ENCODE assay signal across 11 cellular contexts in genomic region chr4:79209822-79210635, GRCh38.
A peak's percentile ranks its signal among the peaks of the same experiment; 100 is the strongest.
DNase-seq lines count a peak whose midpoint lies in the region; ATAC-seq and TF ChIP-seq lines count a peak whose summit lies in the region.
"Had no signal": no experiment of that assay in that cellular context is flagged by ENCODE, and none has a peak within 500 bp of the region (broad histone marks: within the 10 kb centered on the region; RNA-seq: fewer than 3 reads in every experiment).

No MANE protein-coding gene starts in this region.

- H2BK120ac ChIP-seq in IMR-90 (ENCODE audit: low read depth, low read length): no peak overlapping the region

- no peak overlapping the region for H2AK5ac ChIP-seq in IMR-90 (ENCODE audit: low read depth, low read length)

- H4K8ac ChIP-seq in IMR-90 (ENCODE audit: low read depth in 2 of 2, low read length in 2 of 2): no peak overlapping the region

- H3K4me1 ChIP-seq in IMR-90 (ENCODE audit: control insufficient read depth, insufficient read depth, low read length) (no peaks in the 10 kb centered on the region), hepatocyte (ENCODE audit: insufficient read depth) (peaks cover 6% of the 10 kb centered on the region), testis (no peaks in the 10 kb centered on the region), ovary (ENCODE audit: insufficient read depth) (no peaks in the 10 kb centered on the region), gastrocnemius medialis (peaks cover 0 to 3% of the 10 kb centered on the region in 2 donors)
- H3K4me1 ChIP-seq: foreskin keratinocyte had no signal

- TF ChIP-seq POLR2A in IMR-90 (IDR thresholded peaks at IDR 0.05; ENCODE audit: low read depth, low read length) (no peak), testis (IDR thresholded peaks at IDR 0.05) (no peak), ovary (IDR thresholded peaks at IDR 0.05) (no peak), gastrocnemius medialis (IDR thresholded peaks at IDR 0.05) (no peak)

- no peak for TF ChIP-seq RAD21 in IMR-90 (IDR thresholded peaks at IDR 0.05; ENCODE audit: low read length)

- CTCF ChIA-PET in IMR-90 (lab: Yijun Ruan, JAX): no interaction called here

- no peak overlapping the region for H3K27ac ChIP-seq in IMR-90 (ENCODE audit: insufficient read depth, low read length)
- peak overlapping the region; percentile 88 for H3K27ac ChIP-seq in SK-N-MC
- peak overlapping the region; percentile 78 for H3K27ac ChIP-seq in hepatocyte
- no peak overlapping the region for H3K27ac ChIP-seq in testis
- H3K27ac ChIP-seq in ovary: no peak overlapping the region
- H3K27ac ChIP-seq in gastrocnemius medialis: no peak overlapping the region
- H3K27ac ChIP-seq: foreskin keratinocyte had no signal

- H3K4me2 ChIP-seq in IMR-90 (ENCODE audit: low read depth, low read length): no peak overlapping the region
- no peak overlapping the region for H3K4me2 ChIP-seq in hepatocyte

- ATAC-seq in IMR-90 (ENCODE audit: low read depth) (no peak), gastrocnemius medialis (no peak)
- ATAC-seq: foreskin keratinocyte; stimulated activated naive CD8-positive, alpha-beta T cell treated with anti-CD3 and anti-CD28 coated beads, Interleukin-15, amount 100 ng/mL, for 72 hours had no signal

- dilution Hi-C loops in IMR-90 (cut with HindIII; ENCODE audit: low sequenced_read_pairs, unreplicated experiment): no loop called here

- no peak overlapping the region for H4K91ac ChIP-seq in IMR-90 (ENCODE audit: insufficient read depth, low read depth, low read length)

- intact Hi-C loops in IMR-90 (cut with micrococcal nuclease): loop anchor here (1.0 kb wide), 1 partner anchor 16 kb away; no protein-coding TSS in a partner anchor
- intact Hi-C loops in testis (cut with DNase I; ENCODE audit: low total_unique reads): no loop called here
- intact Hi-C loops in ovary (cut with DNase I): no loop called here
- intact Hi-C loops in gastrocnemius medialis (cut with DNase I; ENCODE audit: low total_unique reads): no loop called here

- H3K4ac ChIP-seq in IMR-90 (ENCODE audit: low read depth, low read length): no peak overlapping the region

- no peaks in the 10 kb centered on the region for H3K79me2 ChIP-seq in hepatocyte

- BruUV-seq in IMR-90 (replicated peaks; lab: Mats Ljungman, UMichigan): no TSS peak

- H2BK5ac ChIP-seq in IMR-90 (ENCODE audit: low read depth, low read length, poor library complexity, severe bottlenecking): no peak overlapping the region

- no peaks in the 10 kb centered on the region for H3K9me1 ChIP-seq in IMR-90 (ENCODE audit: insufficient read depth, low read length)

- H3K56ac ChIP-seq in IMR-90 (ENCODE audit: extremely low read depth, insufficient read depth, low read length): no peak overlapping the region

- no peaks in the 10 kb centered on the region for H4K20me1 ChIP-seq in IMR-90 (ENCODE audit: insufficient read depth, low read length)
- no peaks in the 10 kb centered on the region for H4K20me1 ChIP-seq in hepatocyte (ENCODE audit: insufficient read depth, poor library complexity, severe bottlenecking)

- DNase-seq in IMR-90: no peak
- peak; percentile 93 for DNase-seq in SK-N-MC (ENCODE audit: low read depth, low spot score)
- peak; percentile 57 for DNase-seq in hepatocyte (ENCODE audit: low spot score)
- peak; percentile 38 for DNase-seq in testis
- DNase-seq in T-helper 9 cell: no peak
- no peak for DNase-seq in ovary
- no peak for DNase-seq in gastrocnemius medialis
- DNase-seq: activated T-cell treated with anti-CD3 and anti-CD28 coated beads for 4 hours; foreskin keratinocyte; NCI-H526 treated with DMSO at 0.1 percent for 48 hours; stimulated activated naive CD8-positive, alpha-beta T cell treated with anti-CD3 and anti-CD28 coated beads, Interleukin-15, amount 100 ng/mL, for 72 hours had no signal

- no peak overlapping the region for H4K5ac ChIP-seq in IMR-90 (ENCODE audit: low read depth, low read length)

- H3K18ac ChIP-seq in IMR-90 (ENCODE audit: low read depth, low read length): no peak overlapping the region

- H3K9me2 ChIP-seq in hepatocyte (replicated peaks; ENCODE audit: insufficient read depth): no peaks in the 10 kb centered on the region

- POLR2A ChIA-PET in IMR-90 (lab: Charles Lee; ENCODE audit: unreplicated experiment): no interaction called here

- H3K14ac ChIP-seq in IMR-90 (replicated peaks; ENCODE audit: low read depth, low read length): 0 out of 2 replicates have a peak overlapping the region, but pooled peaks have one; percentile 48

- in situ Hi-C loops in IMR-90 (cut with MboI; ENCODE audit: low sequenced_read_pairs) (no loop called here), gastrocnemius medialis (cut with MboI; ENCODE audit: low sequenced_read_pairs in 4 of 4) (no loop called here)

- no peak overlapping the region for H3K23ac ChIP-seq in IMR-90 (ENCODE audit: low read depth, low read length)

- 72% methylated on average over 4 of the region's 14 CpGs; no CpG with 5 or more reads in 1 of the 2 experiments for WGBS in IMR-90 (ENCODE audit: extremely low coverage in 2 of 2, insufficient read length in 1 of 2), 2 experiments
- 69% methylated on average over 14 of the region's 14 CpGs for WGBS in hepatocyte (ENCODE audit: low lambda C conversion rate, missing lambda C conversion rate)
- WGBS in testis, 2 donors: 44 to 65% methylated on average over 14 of the region's 14 CpGs
- WGBS in ovary, 3 donors: 80 to 86% (median 84%) methylated on average over 14 of the region's 14 CpGs

- H2AFZ ChIP-seq in IMR-90 (replicated peaks; ENCODE audit: low read length, poor library complexity): no peak overlapping the region
- peak overlapping the region; percentile 14 for H2AFZ ChIP-seq in hepatocyte

- H3K79me1 ChIP-seq in IMR-90 (ENCODE audit: low read depth in 1 of 2, low read length in 2 of 2): no peaks in the 10 kb centered on the region

- H3K9ac ChIP-seq in IMR-90 (ENCODE audit: low read depth, low read length): no peak overlapping the region
- H3K9ac ChIP-seq in SK-N-MC (ENCODE audit: insufficient read length): no peak overlapping the region

- no peak overlapping the region for H2BK20ac ChIP-seq in IMR-90 (ENCODE audit: low read depth, low read length)

- TF ChIP-seq CTCF in IMR-90 (conservative IDR thresholded peaks at IDR 0.05; ENCODE audit: low read depth, low read length): no peak
- no peak for TF ChIP-seq CTCF in hepatocyte (IDR thresholded peaks at IDR 0.05; ENCODE audit: poor library complexity)
- no peak for TF ChIP-seq CTCF in testis (IDR thresholded peaks at IDR 0.05)
- no peak for TF ChIP-seq CTCF in ovary (IDR thresholded peaks at IDR 0.05)
- TF ChIP-seq CTCF in gastrocnemius medialis (IDR thresholded peaks at IDR 0.05 in 4 of 5, conservative IDR thresholded peaks at IDR 0.05 in 1 of 5): no peak

- no peak overlapping the region for H2AK9ac ChIP-seq in IMR-90 (replicated peaks; ENCODE audit: low read depth, low read length, poor library complexity)

- no peak for TF ChIP-seq EP300 in ovary (IDR thresholded peaks at IDR 0.05)

- H3K27me3 ChIP-seq in IMR-90 (ENCODE audit: control insufficient read depth, insufficient read depth, low read length) (no peaks in the 10 kb centered on the region), hepatocyte (no peaks in the 10 kb centered on the region), testis (no peaks in the 10 kb centered on the region), ovary (no peaks in the 10 kb centered on the region), gastrocnemius medialis (no peaks in the 10 kb centered on the region)
- H3K27me3 ChIP-seq: foreskin keratinocyte had no signal

- H2BK15ac ChIP-seq in IMR-90 (ENCODE audit: low read depth, low read length): no peak overlapping the region

- H3K9me3 ChIP-seq in IMR-90 (ENCODE audit: control insufficient read depth, insufficient read depth, low read length): no peaks in the 10 kb centered on the region
- H3K9me3 ChIP-seq in SK-N-MC (ENCODE audit: low read depth, low read length): no peaks in the 10 kb centered on the region; the same call in 1 of the 2 replicates
- H3K9me3 ChIP-seq in hepatocyte (ENCODE audit: low read depth): no peaks in the 10 kb centered on the region
- no peaks in the 10 kb centered on the region for H3K9me3 ChIP-seq in testis
- H3K9me3 ChIP-seq in ovary: no peaks in the 10 kb centered on the region
- no peaks in the 10 kb centered on the region for H3K9me3 ChIP-seq in gastrocnemius medialis

- H3K36me3 ChIP-seq in IMR-90 (ENCODE audit: control insufficient read depth, insufficient read depth, low read length) (no peaks in the 10 kb centered on the region), SK-N-MC (ENCODE audit: insufficient read depth, low read length) (peaks cover 5% of the 10 kb centered on the region; the same call in 1 of the 2 replicates), hepatocyte (replicated peaks; ENCODE audit: insufficient read depth, low read depth) (no peaks in the 10 kb centered on the region), testis (ENCODE audit: low read depth, missing control alignments) (no peaks in the 10 kb centered on the region), ovary (no peaks in the 10 kb centered on the region), gastrocnemius medialis (no peaks in the 10 kb centered on the region)

- H3K4me3 ChIP-seq in IMR-90 (ENCODE audit: insufficient read depth, low read depth, low read length): no peak overlapping the region
- H3K4me3 ChIP-seq in SK-N-MC: peak overlapping the region; percentile 33
- no peak overlapping the region for H3K4me3 ChIP-seq in hepatocyte
- no peak overlapping the region for H3K4me3 ChIP-seq in testis
- no peak overlapping the region for H3K4me3 ChIP-seq in ovary
- H3K4me3 ChIP-seq in gastrocnemius medialis: no peak overlapping the region

TF ChIP-seq in IMR-90, 13 proteins besides CTCF, POLR2A, EP300 and RAD21 (continues in another document):
- TF ChIP-seq RCOR1 (IDR thresholded peaks at IDR 0.05; ENCODE audit: insufficient replicate concordance, low read length): no peak
- TF ChIP-seq CHD1 (IDR thresholded peaks at IDR 0.05; ENCODE audit: low read depth, low read length): no peak
- TF ChIP-seq SMC3 (IDR thresholded peaks at IDR 0.05; ENCODE audit: low read depth, low read length): no peak
- TF ChIP-seq FOS (IDR thresholded peaks at IDR 0.05; ENCODE audit: low read depth, low read length): no peak
- no peak for TF ChIP-seq ELK1 (IDR thresholded peaks at IDR 0.05; ENCODE audit: borderline replicate concordance, low read depth, low read length)
- TF ChIP-seq BHLHE40 (IDR thresholded peaks at IDR 0.05; ENCODE audit: low read depth, low read length): no peak
- TF ChIP-seq RFX5 (IDR thresholded peaks at IDR 0.05; ENCODE audit: low read depth, low read length): no peak
- TF ChIP-seq NFE2L2 (IDR thresholded peaks at IDR 0.05; ENCODE audit: low read depth, low read length): no peak
- no peak for TF ChIP-seq CEBPB (IDR thresholded peaks at IDR 0.05; ENCODE audit: low read depth, low read length)

Comparison
In these comparisons a context has a peak if more than half of its experiments do, and no peak if none do; other contexts are left out.
1. DNase-seq: peak in SK-N-MC (single experiment), hepatocyte (single experiment) and testis (single experiment); none in IMR-90 (single experiment), T-helper 9 cell (single experiment), ovary (0 of 5) and gastrocnemius medialis (0 of 2).
2. H3K27ac ChIP-seq: peak in SK-N-MC (single experiment) and hepatocyte (single experiment); none in IMR-90 (single experiment), testis (0 of 2), ovary (0 of 2) and gastrocnemius medialis (0 of 4).